In the genomic region with DNA sequence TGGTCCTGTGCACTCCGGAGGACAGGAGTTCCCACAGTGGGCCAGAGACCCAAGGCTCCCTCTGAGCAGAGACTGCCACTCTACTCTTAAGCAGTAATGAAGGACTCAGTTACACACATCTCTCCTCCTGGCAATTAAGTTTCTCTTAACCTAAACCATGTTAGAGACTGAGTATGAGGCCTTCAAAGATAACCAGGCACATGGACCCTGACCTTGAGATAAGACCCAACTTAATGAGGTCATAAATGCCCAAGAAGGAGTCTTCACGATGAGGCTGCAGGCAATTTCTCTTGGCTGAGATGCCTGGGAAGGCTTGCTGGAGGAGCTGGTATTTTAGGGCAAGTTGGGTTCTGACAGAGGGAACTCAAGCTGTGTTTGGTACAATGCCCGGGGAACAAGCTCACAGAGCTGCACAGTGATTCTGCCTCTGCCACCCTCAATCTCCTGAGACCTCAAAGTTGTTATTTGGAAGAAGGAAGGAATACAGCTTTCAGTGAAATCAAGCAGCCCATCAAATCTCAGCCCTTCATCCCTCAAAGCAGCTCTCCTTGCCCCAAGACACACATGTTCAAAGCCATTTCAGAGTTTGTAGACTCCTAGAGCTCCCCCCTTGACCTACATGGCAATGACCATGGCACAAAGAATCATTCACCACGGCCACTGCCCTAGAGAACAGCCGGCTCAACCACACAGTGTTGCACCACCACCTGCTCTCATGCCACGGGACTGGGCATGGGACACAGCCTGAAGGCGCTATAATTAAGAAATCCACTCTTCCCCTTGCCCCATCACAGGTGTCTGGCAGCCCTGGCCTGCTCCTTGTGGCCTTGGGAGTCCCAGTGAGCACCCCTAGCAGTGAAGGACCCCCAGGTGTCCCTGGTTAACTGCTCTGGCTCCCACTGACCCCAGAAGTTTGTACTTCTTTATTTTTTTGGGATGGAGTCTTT, we compare ENCODE assay signal across 17 cellular contexts. TPM values are rescaled to one million over a fixed set of nuclear protein-coding genes. Genes with fewer than 3 reads are reported as not detected.
A peak's percentile ranks its signal among the peaks of the same experiment; 100 is the strongest.
DNase-seq lines count a peak whose midpoint lies in the region; FAIRE-seq and TF ChIP-seq lines count a peak whose summit lies in the region.
"Had no signal": no experiment of that assay in that cellular context is flagged by ENCODE, and none has a peak within 500 bp of the region (broad histone marks: within the 10 kb centered on the region; RNA-seq: fewer than 3 reads in every experiment).

No MANE protein-coding gene starts in this region.

- POLR2A ChIA-PET in RWPE1 (lab: Yijun Ruan, JAX; ENCODE audit: low non-redundant PET) = no interaction called here
- POLR2A ChIA-PET in GM10248 (lab: Yijun Ruan, JAX) = no interaction called here

- no peaks in the 10 kb centered on the region for H3K9me3 Mint-ChIP-seq in activated T-cell treated with anti-CD3 and anti-CD28 coated beads, Interleukin-2, amount 50 U/mL, for 24 hours
- no peaks in the 10 kb centered on the region for H3K9me3 Mint-ChIP-seq in endothelial cell (ENCODE audit: unreplicated experiment)
- H3K9me3 Mint-ChIP-seq: IgD-negative memory B cell had no signal

- peaks cover 2% of the 10 kb centered on the region in 2 donors for H3K36me3 ChIP-seq in small intestine (ENCODE audit: control insufficient read depth in 2 of 2, insufficient read depth in 2 of 2, low read length in 2 of 2)
- peaks cover 75% of the 10 kb centered on the region for H3K36me3 ChIP-seq in HAP-1 (replicated peaks)

- FAIRE-seq in small intestine (lab: Jason Lieb, UNC) = no peak
- FAIRE-seq: GM12892, keratinocyte had no signal

- WGBS in small intestine, 3 donors = 24 to 63% (median 35%) methylated on average over 7 of the region's 7 CpGs

- H3K4me1 ChIP-seq in small intestine (ENCODE audit: control insufficient read depth in 2 of 2, insufficient read depth in 1 of 2, low read depth in 1 of 2, low read length in 1 of 2) (peaks cover 6 to 9% of the 10 kb centered on the region in 2 donors), HAP-1 (no peaks in the 10 kb centered on the region; the same call in 1 of the 2 replicates)

- in situ Hi-C loops in HAP-1 (cut with MboI; ENCODE audit: low sequenced_read_pairs) = no loop called here

- H3K27ac Mint-ChIP-seq in activated T-cell treated with anti-CD3 and anti-CD28 coated beads, Interleukin-2, amount 50 U/mL, for 24 hours = peak overlapping the region; percentile 76
- no peak overlapping the region for H3K27ac Mint-ChIP-seq in endothelial cell (ENCODE audit: unreplicated experiment)

- H3K9me3 ChIP-seq in small intestine (ENCODE audit: control insufficient read depth, low read depth) (no peaks in the 10 kb centered on the region), HAP-1 (no peaks in the 10 kb centered on the region)
- H3K9me3 ChIP-seq: heart left ventricle had no signal

- no peak for DNase-seq in activated T-cell treated with anti-CD3 and anti-CD28 coated beads, Interleukin-2, amount 50 U/mL, for 24 hours
- no peak for DNase-seq in activated T-cell treated with anti-CD3 and anti-CD28 coated beads, Interleukin-2, amount 50 U/mL, for 48 hours
- DNase-seq in RWPE1 (ENCODE audit: low spot score) (no peak), cerebellum (ENCODE audit: low spot score) (peak; percentile 69), small intestine (peak; percentile 96), GM10248 (ENCODE audit: extremely low spot score) (no peak), endothelial cell (ENCODE audit: low spot score) (no peak), HAP-1 (ENCODE audit: low spot score in 2 of 2) (no peak)
- DNase-seq: activated CD4-positive, alpha-beta T cell treated with anti-CD3 and anti-CD28 coated beads for 4 hours; dermis blood vessel endothelial cell; heart left ventricle; stimulated activated CD4-positive, alpha-beta T cell treated with anti-CD3 and anti-CD28 coated beads, Interleukin-4, amount 100 ng/mL, for 4 hours; trophoblast cell had no signal

- no peak overlapping the region for H3K4me3 Mint-ChIP-seq in activated T-cell treated with anti-CD3 and anti-CD28 coated beads, Interleukin-2, amount 50 U/mL, for 24 hours
- H3K4me3 Mint-ChIP-seq in endothelial cell (ENCODE audit: unreplicated experiment) = no peak overlapping the region

- no peaks in the 10 kb centered on the region for H3K27me3 ChIP-seq in small intestine (ENCODE audit: control insufficient read depth in 2 of 2, insufficient read depth in 2 of 2, low read length in 2 of 2)
- no peaks in the 10 kb centered on the region for H3K27me3 ChIP-seq in HAP-1 (ENCODE audit: low read depth)
- H3K27me3 ChIP-seq: heart left ventricle had no signal

- TF ChIP-seq CTCF in RWPE1 (conservative IDR thresholded peaks at IDR 0.05; ENCODE audit: low read depth) = no peak
- no peak for TF ChIP-seq CTCF in GM10248 (IDR thresholded peaks at IDR 0.05; ENCODE audit: control extremely low read depth, extremely low read depth, low read depth, missing control alignments)
- TF ChIP-seq CTCF in endothelial cell (IDR thresholded peaks at IDR 0.05; ENCODE audit: unreplicated experiment) = no peak

- H3K27me3 Mint-ChIP-seq in activated T-cell treated with anti-CD3 and anti-CD28 coated beads, Interleukin-2, amount 50 U/mL, for 24 hours = no peaks in the 10 kb centered on the region
- peaks cover 3% of the 10 kb centered on the region for H3K27me3 Mint-ChIP-seq in endothelial cell (ENCODE audit: unreplicated experiment)
- H3K27me3 Mint-ChIP-seq: IgD-negative memory B cell had no signal

- H3K27ac ChIP-seq in RWPE1 (peak overlapping the region; percentile 86), small intestine (ENCODE audit: low read depth in 1 of 2, low read length in 1 of 2) (peak overlapping the region in 1 of 2 donors; percentile 71)
- H3K27ac ChIP-seq: heart left ventricle had no signal

- H3K36me3 Mint-ChIP-seq in activated T-cell treated with anti-CD3 and anti-CD28 coated beads, Interleukin-2, amount 50 U/mL, for 24 hours (ENCODE audit: low read depth) = peaks cover 92% of the 10 kb centered on the region
- H3K36me3 Mint-ChIP-seq in endothelial cell (ENCODE audit: low read depth, unreplicated experiment) = peaks cover 25% of the 10 kb centered on the region

- H3K4me3 ChIP-seq in small intestine (ENCODE audit: low read depth in 1 of 2, low read length in 2 of 2) = peak overlapping the region in 1 of 2 donors; percentile 8
- no peak overlapping the region for H3K4me3 ChIP-seq in HAP-1
- H3K4me3 ChIP-seq: heart left ventricle had no signal

- CTCF ChIA-PET in RWPE1 (lab: Yijun Ruan, JAX) = interaction anchor here (1.2 to 2.2 kb wide), 7 partner anchors 17 to 228 kb away, joined by 3 to 27 read pairs (median 5); partner anchors contain the start of genes C15orf62 and GCHFR
- CTCF ChIA-PET in GM10248 (lab: Yijun Ruan, JAX) = interaction anchor here (0.7 to 4.9 kb wide), 7 partner anchors 15 to 40 kb away, joined by 3 to 32 read pairs (median 4); partner anchors contain the start of gene GCHFR

- H3K4me1 Mint-ChIP-seq in activated T-cell treated with anti-CD3 and anti-CD28 coated beads, Interleukin-2, amount 50 U/mL, for 24 hours (ENCODE audit: low read depth) = peaks cover 45% of the 10 kb centered on the region
- H3K4me1 Mint-ChIP-seq in endothelial cell (ENCODE audit: unreplicated experiment) = peaks cover 2% of the 10 kb centered on the region

RNA-seq across cellular contexts. Expression of gene RMDN3, which starts 7.1 kb away (rescaled TPM):
- 15.4 TPM for total RNA-seq in cerebellum
- polyA plus RNA-seq in small intestine = 10 to 100 TPM; 36.6 to 80.8 (median 68.7) TPM
- 34.4 TPM for total RNA-seq in endothelial cell (ENCODE audit: unreplicated experiment)

RNA-seq across cellular contexts. Expression of gene GCHFR, which starts 15.9 kb away (rescaled TPM):
- 3.4 TPM for total RNA-seq in cerebellum
- 100 to 1,000 TPM in 2 of 3 donors, 10 to 100 TPM in 1; 96.7 to 150 (median 145) TPM for polyA plus RNA-seq in small intestine
- 4.6 TPM for total RNA-seq in endothelial cell (ENCODE audit: unreplicated experiment)

RNA-seq across cellular contexts. Expression of gene C15orf62, which starts 21.8 kb away (rescaled TPM):
- total RNA-seq in cerebellum (0.27 TPM), endothelial cell (ENCODE audit: unreplicated experiment) (not detected)
- under 1 TPM in 2 of 3 donors, not detected in 1; 0.88 to 0.89 TPM for polyA plus RNA-seq in small intestine
- total RNA-seq: RPMI7951 had no signal

RNA-seq across cellular contexts. Expression of gene RAD51, which starts 53.0 kb away (rescaled TPM):
- total RNA-seq in cerebellum = 2.4 TPM
- polyA plus RNA-seq in small intestine = 1 to 10 TPM in 2 of 3 donors, under 1 TPM in 1; 0.89 to 8.4 (median 1.9) TPM
- total RNA-seq in endothelial cell (ENCODE audit: unreplicated experiment) = 9.6 TPM

RNA-seq across cellular contexts. Expression of gene ZFYVE19, which starts 58.9 kb away (rescaled TPM):
- 15.4 TPM for total RNA-seq in cerebellum
- 10 to 100 TPM; 28.8 to 94.6 (median 59.4) TPM for polyA plus RNA-seq in small intestine
- total RNA-seq in endothelial cell (ENCODE audit: unreplicated experiment) = 31.5 TPM

Comparison
In these comparisons a context has a peak if more than half of its experiments do, and no peak if none do; other contexts are left out.
1. DNase-seq: peak in cerebellum (single experiment) and small intestine (single experiment); none in activated T-cell treated with anti-CD3 and anti-CD28 coated beads, Interleukin-2, amount 50 U/mL, for 24 hours (single experiment), activated T-cell treated with anti-CD3 and anti-CD28 coated beads, Interleukin-2, amount 50 U/mL, for 48 hours (0 of 2), RWPE1 (single experiment), GM10248 (single experiment), endothelial cell (single experiment) and HAP-1 (0 of 2).